In genomic region chr14:68945585-68946289, GRCh38 we compare ENCODE assay signal across 1 cellular context.
A peak's percentile ranks its signal among the peaks of the same experiment; 100 is the strongest.
TF ChIP-seq lines count a peak whose summit lies in the region.

No MANE protein-coding gene starts in this region.

TF ChIP-seq in HepG2, 621 proteins besides CTCF, POLR2A, EP300 and RAD21 (continued from another document and continues in another):
- TF ChIP-seq ZNF362 (CRISPR knock-in tag; IDR thresholded peaks at IDR 0.05; ENCODE audit: borderline replicate concordance) (no peak), HOXA7 (CRISPR knock-in tag; IDR thresholded peaks at IDR 0.05) (no peak), MLLT10 (CRISPR knock-in tag; IDR thresholded peaks at IDR 0.05) (no peak), SKI (IDR thresholded peaks at IDR 0.05; ENCODE audit: partially characterized antibody) (no peak), TOPORS (CRISPR knock-in tag; IDR thresholded peaks at IDR 0.05) (no peak), CREBL2 (CRISPR knock-in tag; IDR thresholded peaks at IDR 0.05; ENCODE audit: borderline replicate concordance) (no peak), ZSCAN29 (CRISPR knock-in tag; conservative IDR thresholded peaks at IDR 0.05) (no peak), SRSF1 (optimal IDR thresholded peaks at IDR 0.05; ENCODE audit: low read depth, low read length) (no peak), ZNF792 (CRISPR knock-in tag; IDR thresholded peaks at IDR 0.05) (no peak), ATF7-NPFF (CRISPR knock-in tag; IDR thresholded peaks at IDR 0.05; ENCODE audit: low read depth) (no peak), RXRB (CRISPR knock-in tag; IDR thresholded peaks at IDR 0.05; ENCODE audit: borderline replicate concordance) (peak; percentile 26; the same call in 1 of the 2 replicates), ZNF724P (CRISPR knock-in tag; IDR thresholded peaks at IDR 0.05; ENCODE audit: borderline replicate concordance) (no peak), ZNF629 (CRISPR knock-in tag; conservative IDR thresholded peaks at IDR 0.05) (peak; percentile 91), ZNF543 (CRISPR knock-in tag; IDR thresholded peaks at IDR 0.05) (peak; percentile 56; the same call in 1 of the 2 replicates), NFKB2 (CRISPR knock-in tag; IDR thresholded peaks at IDR 0.05; ENCODE audit: borderline replicate concordance) (no peak), ZSCAN20 (CRISPR knock-in tag; IDR thresholded peaks at IDR 0.05; ENCODE audit: borderline replicate concordance) (no peak), ZNF33B (CRISPR knock-in tag; IDR thresholded peaks at IDR 0.05) (no peak), ZNF468 (CRISPR knock-in tag; IDR thresholded peaks at IDR 0.05) (no peak), CHD2 (IDR thresholded peaks at IDR 0.05; ENCODE audit: low read depth, low read length) (no peak), IKZF1 (IDR thresholded peaks at IDR 0.05) (no peak), ZFP41 (CRISPR knock-in tag; IDR thresholded peaks at IDR 0.05; ENCODE audit: borderline replicate concordance) (no peak), ZNF317 (CRISPR knock-in tag; IDR thresholded peaks at IDR 0.05) (no peak), MEIS1 (CRISPR knock-in tag; IDR thresholded peaks at IDR 0.05; ENCODE audit: borderline replicate concordance) (no peak), ZNF292 (CRISPR knock-in tag; IDR thresholded peaks at IDR 0.05; ENCODE audit: borderline replicate concordance, low read depth) (peak; percentile 91; the same call in 1 of the 2 replicates), MYC (CRISPR knock-in tag; IDR thresholded peaks at IDR 0.05; ENCODE audit: borderline replicate concordance) (no peak), TFDP1 (CRISPR knock-in tag; IDR thresholded peaks at IDR 0.05; ENCODE audit: borderline replicate concordance) (no peak), ZNF883 (CRISPR knock-in tag; IDR thresholded peaks at IDR 0.05; ENCODE audit: not compliant biosample characterization) (no peak), ZNF775 (CRISPR knock-in tag; IDR thresholded peaks at IDR 0.05; ENCODE audit: borderline replicate concordance) (no peak), MEIS2 (CRISPR knock-in tag; IDR thresholded peaks at IDR 0.05) (0 out of 2 replicates have a peak, but pooled peaks have one; percentile 53), ZNF580 (CRISPR knock-in tag; IDR thresholded peaks at IDR 0.05; ENCODE audit: borderline replicate concordance, low read depth) (0 out of 2 replicates have a peak, but pooled peaks have one; percentile 25), NCOA1 (CRISPR knock-in tag; IDR thresholded peaks at IDR 0.05) (no peak), ZNF10 (CRISPR knock-in tag; IDR thresholded peaks at IDR 0.05; ENCODE audit: borderline replicate concordance, low read depth) (no peak), FOXO4 (CRISPR knock-in tag; conservative IDR thresholded peaks at IDR 0.05) (no peak), HMGXB3 (CRISPR knock-in tag; IDR thresholded peaks at IDR 0.05; ENCODE audit: borderline replicate concordance) (no peak), THAP11 (CRISPR knock-in tag; IDR thresholded peaks at IDR 0.05) (0 out of 2 replicates have a peak, but pooled peaks have one; percentile 16), MXD1 (CRISPR knock-in tag; IDR thresholded peaks at IDR 0.05) (no peak), THRA (CRISPR knock-in tag; IDR thresholded peaks at IDR 0.05; ENCODE audit: borderline replicate concordance) (no peak), PAXIP1 (CRISPR knock-in tag; conservative IDR thresholded peaks at IDR 0.05) (peak; percentile 67), ELF3 (CRISPR knock-in tag; IDR thresholded peaks at IDR 0.05) (no peak), NBN (conservative IDR thresholded peaks at IDR 0.05) (no peak), TBX2 (CRISPR knock-in tag; IDR thresholded peaks at IDR 0.05; ENCODE audit: borderline replicate concordance) (0 out of 2 replicates have a peak, but pooled peaks have one; percentile 62), CREM (IDR thresholded peaks at IDR 0.05) (no peak), CREM (CRISPR knock-in tag; IDR thresholded peaks at IDR 0.05) (no peak), KLF11 (CRISPR knock-in tag; IDR thresholded peaks at IDR 0.05) (no peak), RARG (CRISPR knock-in tag; IDR thresholded peaks at IDR 0.05; ENCODE audit: low read depth) (no peak), CEBPG (CRISPR knock-in tag; IDR thresholded peaks at IDR 0.05) (no peak), NR2C2 (CRISPR knock-in tag; IDR thresholded peaks at IDR 0.05; ENCODE audit: borderline replicate concordance) (no peak), DMTF1 (CRISPR knock-in tag; IDR thresholded peaks at IDR 0.05) (no peak), KDM3A (CRISPR knock-in tag; IDR thresholded peaks at IDR 0.05; ENCODE audit: low read depth) (no peak), BHLHE40 (IDR thresholded peaks at IDR 0.05; ENCODE audit: low read length) (no peak), TIGD3 (CRISPR knock-in tag; IDR thresholded peaks at IDR 0.05; ENCODE audit: borderline replicate concordance) (no peak), ZNF136 (CRISPR knock-in tag; IDR thresholded peaks at IDR 0.05; ENCODE audit: low read depth) (no peak), SOX5 (CRISPR knock-in tag; IDR thresholded peaks at IDR 0.05; ENCODE audit: borderline replicate concordance) (no peak; the same call in 1 of the 2 replicates)
